13 cellular contexts compared by ENCODE assay signal in genomic region chr17:42315402-42316156, GRCh38. TPM values are rescaled to one million over a fixed set of nuclear protein-coding genes. Genes with fewer than 3 reads are reported as not detected.
DNase-seq lines count a peak whose midpoint lies in the region; ATAC-seq and TF ChIP-seq lines count a peak whose summit lies in the region.
"Had no signal": no experiment of that assay in that cellular context is flagged by ENCODE, and none has a peak within 500 bp of the region (broad histone marks: within the 10 kb centered on the region; RNA-seq: fewer than 3 reads in every experiment).

No MANE protein-coding gene starts in this region.

- H3K4me3 ChIP-seq in smooth muscle cell: no peak overlapping the region
- no peak overlapping the region for H3K4me3 ChIP-seq in psoas muscle
- H3K4me3 ChIP-seq: cardiac muscle cell, SJSA1 had no signal

- H3K9me3 Mint-ChIP-seq in activated CD8-positive, alpha-beta memory T cell treated with anti-CD3 and anti-CD28 coated beads, Interleukin-2, amount 10 ng/mL, durations not matched to agents 7 days and 5 days (ENCODE audit: low read depth): no peaks in the 10 kb centered on the region
- H3K9me3 Mint-ChIP-seq in activated T-helper 1 cell treated with anti-CD3 and anti-CD28 coated beads, Interleukin-12 subunit alpha, Interleukin-12 subunit beta, Interleukin-2, Interleukin-4 antibody, amounts not matched to agents 30 ng/mL and 10 ng/mL and 1 ng/mL, durations not matched to agents 14 hours and 24 hours and 36 hours: no peaks in the 10 kb centered on the region
- H3K9me3 Mint-ChIP-seq: neural crest cell had no signal

- no peaks in the 10 kb centered on the region for H3K9me3 ChIP-seq in smooth muscle cell (replicated peaks; ENCODE audit: low read depth)
- no peaks in the 10 kb centered on the region for H3K9me3 ChIP-seq in psoas muscle
- H3K9me3 ChIP-seq: SJSA1 had no signal

- peaks cover 48% of the 10 kb centered on the region for H3K4me1 Mint-ChIP-seq in activated CD8-positive, alpha-beta memory T cell treated with anti-CD3 and anti-CD28 coated beads, Interleukin-2, amount 10 ng/mL, durations not matched to agents 7 days and 5 days
- H3K4me1 Mint-ChIP-seq in activated T-helper 1 cell treated with anti-CD3 and anti-CD28 coated beads, Interleukin-12 subunit alpha, Interleukin-12 subunit beta, Interleukin-2, Interleukin-4 antibody, amounts not matched to agents 30 ng/mL and 10 ng/mL and 1 ng/mL, durations not matched to agents 14 hours and 24 hours and 36 hours (ENCODE audit: low read depth): peaks cover 72% of the 10 kb centered on the region

- H3K27ac ChIP-seq in smooth muscle cell (ENCODE audit: low read depth): no peak overlapping the region
- H3K27ac ChIP-seq in psoas muscle: no peak overlapping the region
- H3K27ac ChIP-seq: cardiac muscle cell, SJSA1 had no signal

- peaks cover 36% of the 10 kb centered on the region for H3K36me3 Mint-ChIP-seq in activated CD8-positive, alpha-beta memory T cell treated with anti-CD3 and anti-CD28 coated beads, Interleukin-2, amount 10 ng/mL, durations not matched to agents 7 days and 5 days
- peaks cover 57% of the 10 kb centered on the region for H3K36me3 Mint-ChIP-seq in activated T-helper 1 cell treated with anti-CD3 and anti-CD28 coated beads, Interleukin-12 subunit alpha, Interleukin-12 subunit beta, Interleukin-2, Interleukin-4 antibody, amounts not matched to agents 30 ng/mL and 10 ng/mL and 1 ng/mL, durations not matched to agents 14 hours and 24 hours and 36 hours (ENCODE audit: low read depth)

- CTCF ChIA-PET in activated CD8-positive, alpha-beta memory T cell treated with anti-CD3 and anti-CD28 coated beads, Interleukin-2, amount 10 ng/mL, durations not matched to agents 7 days and 5 days (lab: Charles Lee): interaction anchor here (1.3 to 31.0 kb wide), 3 partner anchors 86 to 203 kb away, joined by 4 to 967 read pairs (median 26); partner anchors contain the start of gene STAT3

- TF ChIP-seq CTCF in smooth muscle cell (IDR thresholded peaks at IDR 0.05; ENCODE audit: borderline replicate concordance, insufficient read depth, poor library complexity, severe bottlenecking) (no peak), psoas muscle (IDR thresholded peaks at IDR 0.05) (no peak)

- H3K4me3 Mint-ChIP-seq in activated CD8-positive, alpha-beta memory T cell treated with anti-CD3 and anti-CD28 coated beads, Interleukin-2, amount 10 ng/mL, durations not matched to agents 7 days and 5 days: no peak overlapping the region
- H3K4me3 Mint-ChIP-seq in activated T-helper 1 cell treated with anti-CD3 and anti-CD28 coated beads, Interleukin-12 subunit alpha, Interleukin-12 subunit beta, Interleukin-2, Interleukin-4 antibody, amounts not matched to agents 30 ng/mL and 10 ng/mL and 1 ng/mL, durations not matched to agents 14 hours and 24 hours and 36 hours: peak overlapping the region; percentile 23
- H3K4me3 Mint-ChIP-seq: neural crest cell had no signal

- H3K27me3 Mint-ChIP-seq in activated CD8-positive, alpha-beta memory T cell treated with anti-CD3 and anti-CD28 coated beads, Interleukin-2, amount 10 ng/mL, durations not matched to agents 7 days and 5 days: no peaks in the 10 kb centered on the region
- H3K27me3 Mint-ChIP-seq in activated T-helper 1 cell treated with anti-CD3 and anti-CD28 coated beads, Interleukin-12 subunit alpha, Interleukin-12 subunit beta, Interleukin-2, Interleukin-4 antibody, amounts not matched to agents 30 ng/mL and 10 ng/mL and 1 ng/mL, durations not matched to agents 14 hours and 24 hours and 36 hours (ENCODE audit: insufficient read depth): no peaks in the 10 kb centered on the region

- DNase-seq in activated CD8-positive, alpha-beta memory T cell treated with anti-CD3 and anti-CD28 coated beads, Interleukin-2, amount 10 ng/mL, durations not matched to agents 7 days and 5 days: no peak
- DNase-seq in activated CD8-positive, alpha-beta memory T cell treated with anti-CD3 and anti-CD28 coated beads, Interleukin-2, amount 50 U/mL, for 48 hours: no peak
- DNase-seq in activated T-helper 1 cell treated with anti-CD3 and anti-CD28 coated beads, Interleukin-12 subunit alpha, Interleukin-12 subunit beta, Interleukin-2, Interleukin-4 antibody, amounts not matched to agents 30 ng/mL and 10 ng/mL and 1 ng/mL, durations not matched to agents 14 hours and 24 hours and 36 hours (ENCODE audit: low spot score): no peak
- DNase-seq in pons (ENCODE audit: low spot score) (peak; percentile 59), smooth muscle cell (lab: John Stamatoyannopoulos, UW; ENCODE audit: unreplicated experiment) (no peak), psoas muscle (no peak)
- DNase-seq: NCI-H510A treated with DMSO at 0.1 percent for 48 hours; stimulated activated CD4-positive, alpha-beta T cell treated with anti-CD3 and anti-CD28 coated beads, Interleukin-12 subunit alpha, Interleukin-12 subunit beta, amount 100 ng/mL, for 4 hours had no signal

- ATAC-seq in activated CD8-positive, alpha-beta memory T cell treated with anti-CD3 and anti-CD28 coated beads, Interleukin-2, amount 10 ng/mL, durations not matched to agents 7 days and 5 days: no peak
- ATAC-seq in HG03521 (IDR thresholded peaks at IDR 0.05; ENCODE audit: unreplicated experiment) (peak; percentile 42), psoas muscle (no peak), HG02678 (IDR thresholded peaks at IDR 0.05; ENCODE audit: unreplicated experiment) (no peak)

- H3K4me1 ChIP-seq in smooth muscle cell (ENCODE audit: low read depth): peaks cover 18% of the 10 kb centered on the region
- H3K4me1 ChIP-seq in psoas muscle: peaks cover 21% of the 10 kb centered on the region

- H2AFZ ChIP-seq in smooth muscle cell (ENCODE audit: low read depth): no peak overlapping the region

- H3K27ac Mint-ChIP-seq in activated CD8-positive, alpha-beta memory T cell treated with anti-CD3 and anti-CD28 coated beads, Interleukin-2, amount 10 ng/mL, durations not matched to agents 7 days and 5 days: peak overlapping the region; percentile 13
- H3K27ac Mint-ChIP-seq in activated T-helper 1 cell treated with anti-CD3 and anti-CD28 coated beads, Interleukin-12 subunit alpha, Interleukin-12 subunit beta, Interleukin-2, Interleukin-4 antibody, amounts not matched to agents 30 ng/mL and 10 ng/mL and 1 ng/mL, durations not matched to agents 14 hours and 24 hours and 36 hours: peak overlapping the region; percentile 74

- peaks cover 23% of the 10 kb centered on the region for H3F3A ChIP-seq in smooth muscle cell (ENCODE audit: low read depth)

- no peak overlapping the region for H3K4me2 ChIP-seq in smooth muscle cell

- H3K9ac ChIP-seq in smooth muscle cell (ENCODE audit: low read depth): no peak overlapping the region

- peaks cover 63% of the 10 kb centered on the region for H4K20me1 ChIP-seq in smooth muscle cell (ENCODE audit: low read depth)

- WGBS in smooth muscle cell (ENCODE audit: low lambda C conversion rate): 91% methylated on average over 10 of the region's 10 CpGs
- WGBS in psoas muscle, 3 donors: 86 to 88% (median 87%) methylated on average over 10 of the region's 10 CpGs

- H3K27me3 ChIP-seq in smooth muscle cell (ENCODE audit: low read depth) (no peaks in the 10 kb centered on the region), psoas muscle (ENCODE audit: insufficient read depth in 3 of 3, low read length in 2 of 3) (no peaks in the 10 kb centered on the region)
- H3K27me3 ChIP-seq: cardiac muscle cell, SJSA1 had no signal

- intact Hi-C loops in activated T-helper 1 cell treated with anti-CD3 and anti-CD28 coated beads, Interleukin-12 subunit alpha, Interleukin-12 subunit beta, Interleukin-2, Interleukin-4 antibody, amounts not matched to agents 30 ng/mL and 10 ng/mL and 1 ng/mL, durations not matched to agents 14 hours and 24 hours and 36 hours (cut with micrococcal nuclease): no loop called here
- intact Hi-C loops in psoas muscle (cut with DNase I): loop anchor here in 1 of 2 donors (2.0 to 10.0 kb wide), 2 partner anchors 91 to 359 kb away; partner anchors contain the start of gene PLEKHH3

- H3K79me2 ChIP-seq in smooth muscle cell (ENCODE audit: low read depth): no peaks in the 10 kb centered on the region

- H3K36me3 ChIP-seq in smooth muscle cell (ENCODE audit: low read depth) (peaks cover 16% of the 10 kb centered on the region), psoas muscle (ENCODE audit: insufficient read depth in 1 of 2, low read depth in 1 of 2) (peaks cover 12 to 85% of the 10 kb centered on the region in 2 donors)

RNA-seq across cellular contexts. Expression of gene STAT5A, which starts 27.3 kb away (rescaled TPM):
- total RNA-seq in activated CD8-positive, alpha-beta memory T cell treated with anti-CD3 and anti-CD28 coated beads, Interleukin-2, amount 10 ng/mL, durations not matched to agents 7 days and 5 days: 100 to 1,000 TPM; 118 to 127 TPM
- 375 and 381 TPM in 2 replicates for total RNA-seq in activated T-helper 1 cell treated with anti-CD3 and anti-CD28 coated beads, Interleukin-12 subunit alpha, Interleukin-12 subunit beta, Interleukin-2, Interleukin-4 antibody, amounts not matched to agents 30 ng/mL and 10 ng/mL and 1 ng/mL, durations not matched to agents 14 hours and 24 hours and 36 hours
- total RNA-seq in smooth muscle cell (1.7 and 2.6 TPM in 2 replicates), psoas muscle (10 to 100 TPM; 17.3 to 31.5 (median 23.9) TPM)
- polyA plus RNA-seq in smooth muscle cell (3.2 and 6.3 TPM in 2 replicates), psoas muscle (10 to 100 TPM in 2 of 3 donors, 1 to 10 TPM in 1; 8.1 to 12.5 (median 10.5) TPM)

RNA-seq across cellular contexts. Expression of gene STAT5B, which starts 39.4 kb away (rescaled TPM):
- 100 to 1,000 TPM; 112 to 116 TPM for total RNA-seq in activated CD8-positive, alpha-beta memory T cell treated with anti-CD3 and anti-CD28 coated beads, Interleukin-2, amount 10 ng/mL, durations not matched to agents 7 days and 5 days
- 191 and 199 TPM in 2 replicates for total RNA-seq in activated T-helper 1 cell treated with anti-CD3 and anti-CD28 coated beads, Interleukin-12 subunit alpha, Interleukin-12 subunit beta, Interleukin-2, Interleukin-4 antibody, amounts not matched to agents 30 ng/mL and 10 ng/mL and 1 ng/mL, durations not matched to agents 14 hours and 24 hours and 36 hours
- total RNA-seq in smooth muscle cell (10.7 and 29.3 TPM in 2 replicates), psoas muscle (10 to 100 TPM; 68.8 to 90.1 (median 81.6) TPM)
- polyA plus RNA-seq in smooth muscle cell (12.4 and 15.0 TPM in 2 replicates), psoas muscle (10 to 100 TPM; 15.9 to 61.3 (median 40.2) TPM)
